Comparison of ENCODE assay signal across 26 cellular contexts in the genomic region with DNA sequence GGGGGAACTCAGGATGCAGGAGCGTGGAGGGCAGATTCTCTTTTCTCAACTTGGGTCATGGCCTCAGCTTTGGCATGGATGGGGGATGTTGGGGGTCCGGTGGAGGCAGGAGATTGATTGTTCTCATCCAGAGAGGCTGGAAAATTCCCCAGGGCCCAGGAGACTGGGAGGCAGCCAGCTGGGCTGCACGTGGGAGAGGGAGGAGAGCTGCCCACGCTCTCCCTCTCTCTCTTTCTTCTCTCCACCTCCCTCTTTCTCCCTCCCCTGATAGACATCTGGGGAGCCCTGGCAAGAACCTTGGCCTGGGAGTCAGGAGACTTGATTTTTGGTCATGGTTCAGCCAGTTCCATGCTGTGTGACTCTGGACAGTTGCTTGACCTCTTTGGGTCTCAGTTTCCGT. TPM values are rescaled to one million over a fixed set of nuclear protein-coding genes. Genes with fewer than 3 reads are reported as not detected.
A peak's percentile ranks its signal among the peaks of the same experiment; 100 is the strongest.
DNase-seq lines count a peak whose midpoint lies in the region; ATAC-seq and TF ChIP-seq lines count a peak whose summit lies in the region.
"Had no signal": no experiment of that assay in that cellular context is flagged by ENCODE, and none has a peak within 500 bp of the region (broad histone marks: within the 10 kb centered on the region; RNA-seq: fewer than 3 reads in every experiment).

No MANE protein-coding gene starts in this region.

- intact Hi-C loops in stomach (cut with DNase I; ENCODE audit: low total_unique reads), result no loop called here

- TF ChIP-seq CTCF in stomach (IDR thresholded peaks at IDR 0.05), result no peak

- H3K27ac ChIP-seq in layer of hippocampus (ENCODE audit: low read depth, low read length), result peak overlapping the region; percentile 55
- no peak overlapping the region for H3K27ac ChIP-seq in stomach
- H3K27ac ChIP-seq: hepatocyte, left ventricle myocardium inferior, ovary, suprapubic skin had no signal

- peak; percentile 38 for DNase-seq in NCI-H2171 treated with DMSO at 0.1 percent for 48 hours (lab: John Stamatoyannopoulos, UW)
- DNase-seq in NCI-H2171 (lab: John Stamatoyannopoulos, UW), result no peak
- DNase-seq in anterior cingulate cortex (lab: John Stamatoyannopoulos, UW), result peak in 45 of 58 donors; percentile 23 to 78 (median 55)
- peak; percentile 67 for DNase-seq in superior temporal gyrus (ENCODE audit: extremely low spot score)
- DNase-seq in stomach, result no peak
- no peak for DNase-seq in putamen (ENCODE audit: low spot score)
- DNase-seq: 8988T; activated B cell treated with CpG ODN at 0.5 μM for 24 hours; activated CD4-positive, alpha-beta T cell treated with anti-CD3 and anti-CD28 coated beads, Interleukin-2, amount 50 U/mL, for 1 hour; activated CD8-positive, alpha-beta memory T cell treated with anti-CD3 and anti-CD28 coated beads, Interleukin-2, amount 10 ng/mL, durations not matched to agents 7 days and 5 days; activated naive CD4-positive, alpha-beta T cell treated with anti-CD3 and anti-CD28 coated beads for 36 hours; activated T-cell treated with anti-CD3 and anti-CD28 coated beads, Interleukin-2, amount 50 U/mL, for 72 hours; CD4-positive, alpha-beta T cell; DMS153; left ventricle myocardium inferior; naive B cell; NCI-H146; NCI-H524 treated with DMSO at 0.1 percent for 48 hours; ovary; right cardiac atrium; stimulated activated CD4-positive, alpha-beta T cell treated with anti-CD3 and anti-CD28 coated beads, Interleukin-2, amount 100 ng/mL, for 48 hours had no signal

- no peaks in the 10 kb centered on the region for H3K9me3 ChIP-seq in stomach
- H3K9me3 ChIP-seq: left ventricle myocardium inferior, ovary, suprapubic skin had no signal

- H3K27me3 ChIP-seq in layer of hippocampus (ENCODE audit: control insufficient read depth, insufficient read depth, low read length) (no peaks in the 10 kb centered on the region), stomach (peaks cover 13 to 99% (median 62%) of the 10 kb centered on the region in 3 donors)
- H3K27me3 ChIP-seq: ovary had no signal

- ATAC-seq in GM19035 (IDR thresholded peaks at IDR 0.05; ENCODE audit: unreplicated experiment), result no peak
- ATAC-seq: activated CD8-positive, alpha-beta memory T cell treated with anti-CD3 and anti-CD28 coated beads, Interleukin-2, amount 10 ng/mL, durations not matched to agents 7 days and 5 days; activated T-cell treated with anti-CD3 and anti-CD28 coated beads, Interleukin-2, amount 50 U/mL, for 72 hours; GM23338; right cardiac atrium had no signal

- 33 to 53% (median 46%) methylated on average over 3 to 5 of the region's 5 CpGs for WGBS in stomach, 5 donors

- H3K4me3 ChIP-seq in stomach, result no peak overlapping the region
- H3K4me3 ChIP-seq: GM23338, hepatocyte, left ventricle myocardium inferior, ovary, suprapubic skin had no signal

- no peaks in the 10 kb centered on the region for H3K36me3 ChIP-seq in stomach
- H3K36me3 ChIP-seq: left ventricle myocardium inferior, ovary, suprapubic skin had no signal

- no peak for TF ChIP-seq POLR2A in stomach (IDR thresholded peaks at IDR 0.05)

- H3K4me1 ChIP-seq in stomach, result peaks cover 12 to 20% (median 16%) of the 10 kb centered on the region in 4 donors

- no peak for TF ChIP-seq EP300 in stomach (IDR thresholded peaks at IDR 0.05)

RNA-seq across cellular contexts. Expression of gene BCAN, which starts 3.3 kb away (rescaled TPM):
- 10 to 100 TPM in 1 of 5 donors, 1 to 10 TPM in 1, not detected in 3; 5.7 to 39.7 TPM for total RNA-seq in stomach
- polyA plus RNA-seq in stomach, result under 1 TPM in 1 of 3 donors, not detected in 2; 0.05 TPM
- total RNA-seq: activated naive CD4-positive, alpha-beta T cell treated with anti-CD3 and anti-CD28 coated beads for 36 hours; CD4-positive, alpha-beta T cell had no signal
- polyA plus RNA-seq: hepatocyte had no signal

RNA-seq across cellular contexts. Expression of gene HAPLN2, which starts 19.4 kb away (rescaled TPM):
- not detected for total RNA-seq in stomach
- under 1 TPM in 2 of 3 donors, not detected in 1; 0.33 to 0.37 TPM for polyA plus RNA-seq in stomach
- total RNA-seq: activated B cell treated with CpG ODN at 0.5 μM for 24 hours; activated CD8-positive, alpha-beta memory T cell treated with anti-CD3 and anti-CD28 coated beads, Interleukin-2, amount 10 ng/mL, durations not matched to agents 7 days and 5 days; GM23338; hepatocyte had no signal
- polyA plus RNA-seq: hepatocyte had no signal

RNA-seq across cellular contexts. Expression of gene GPATCH4, which starts 37.3 kb away (rescaled TPM):
- total RNA-seq in stomach, result 10 to 100 TPM in 3 of 5 donors, 1 to 10 TPM in 2; 9.0 to 15.6 (median 12.9) TPM
- 10 to 100 TPM; 11.2 to 24.1 (median 19.9) TPM for polyA plus RNA-seq in stomach

RNA-seq across cellular contexts. Expression of gene NES, which starts 38.6 kb away (rescaled TPM):
- 10 to 100 TPM in 2 of 5 donors, 1 to 10 TPM in 3; 3.2 to 22.3 (median 8.9) TPM for total RNA-seq in stomach
- 1 to 10 TPM; 1.7 to 9.0 (median 3.2) TPM for polyA plus RNA-seq in stomach
- total RNA-seq: activated B cell treated with CpG ODN at 0.5 μM for 24 hours; activated CD8-positive, alpha-beta memory T cell treated with anti-CD3 and anti-CD28 coated beads, Interleukin-2, amount 10 ng/mL, durations not matched to agents 7 days and 5 days; activated naive CD4-positive, alpha-beta T cell treated with anti-CD3 and anti-CD28 coated beads for 36 hours; CD4-positive, alpha-beta T cell had no signal

RNA-seq across cellular contexts. Expression of gene NAXE, which starts 47.0 kb away (rescaled TPM):
- 10 to 100 TPM; 46.1 to 81.1 (median 52.7) TPM for total RNA-seq in stomach
- 10 to 100 TPM; 68.1 to 84.9 (median 71.7) TPM for polyA plus RNA-seq in stomach

Comparison
In these comparisons a context has a peak if more than half of its experiments do, and no peak if none do; other contexts are left out.
1. DNase-seq: peak in NCI-H2171 treated with DMSO at 0.1 percent for 48 hours (single experiment), anterior cingulate cortex (45 of 58) and superior temporal gyrus (single experiment); none in NCI-H2171 (single experiment), stomach (single experiment) and putamen (single experiment).